In genomic region chr6:12508553-12508952, GRCh38 we compare ENCODE assay signal across 24 cellular contexts.
"Had no signal": no experiment of that assay in that cellular context is flagged by ENCODE, and none has a peak within 500 bp of the region (broad histone marks: within the 10 kb centered on the region; RNA-seq: fewer than 3 reads in every experiment).

No MANE protein-coding gene starts in this region.

- H3K36me3 ChIP-seq: neural progenitor cell, ovary, right lobe of liver, sigmoid colon, stomach, thoracic aorta, thyroid gland, tibial nerve, upper lobe of left lung, vagina had no signal

- H3K4me1 ChIP-seq: neural progenitor cell, parathyroid adenoma, psoas muscle, right lobe of liver, stomach, thyroid gland, tibial nerve, upper lobe of left lung, vagina had no signal

- H3K79me2 ChIP-seq: parathyroid adenoma had no signal

- H3K4me3 ChIP-seq: neural progenitor cell, ovary, psoas muscle, right lobe of liver, sigmoid colon, stomach, thoracic aorta, thyroid gland, tibial nerve, upper lobe of left lung, vagina had no signal

- DNase-seq: natural killer cell; occipital lobe; ovary; posterior cingulate gyrus; psoas muscle; right cardiac atrium; right lobe of liver; sigmoid colon; small intestine; stimulated activated CD4-positive, alpha-beta T cell treated with anti-CD3 and anti-CD28 coated beads, Interleukin-15, amount 100 ng/mL, for 24 hours; stimulated activated CD4-positive, alpha-beta T cell treated with anti-CD3 and anti-CD28 coated beads, Interleukin-2, amount 100 ng/mL, for 24 hours; stimulated activated CD4-positive, alpha-beta T cell treated with anti-CD3 and anti-CD28 coated beads, Interleukin-2, amount 100 ng/mL, for 48 hours; stimulated activated CD4-positive, alpha-beta T cell treated with anti-CD3 and anti-CD28 coated beads, Interleukin-4, amount 100 ng/mL, for 24 hours; stimulated activated naive B cell treated with anti-CD40 and anti-IgM and Interleukin-4, amounts not matched to agents 10 μg/mL and 1 μg/mL and 100 μg/mL, for 72 hours; stimulated activated naive CD4-positive, alpha-beta T cell treated with Interleukin-2 at 50 U/mL for 16 hours; stomach; thyroid gland; trophoblast cell; upper lobe of left lung had no signal

- H3K4me2 ChIP-seq: neural progenitor cell had no signal

- H3K27ac ChIP-seq: neural progenitor cell, ovary, parathyroid adenoma, psoas muscle, right lobe of liver, sigmoid colon, stomach, thoracic aorta, thyroid gland, tibial nerve, upper lobe of left lung, vagina had no signal

- H3K9me3 ChIP-seq: ovary, psoas muscle, right lobe of liver, sigmoid colon, stomach, thoracic aorta, thyroid gland, tibial nerve, upper lobe of left lung, vagina had no signal

- H3K9ac ChIP-seq: neural progenitor cell, parathyroid adenoma had no signal

- H3K27me3 ChIP-seq: neural progenitor cell, ovary, right lobe of liver, sigmoid colon, stomach, thyroid gland, tibial nerve, upper lobe of left lung, vagina had no signal
